ENCODE assay signal across 19 cellular contexts in the genomic region with DNA sequence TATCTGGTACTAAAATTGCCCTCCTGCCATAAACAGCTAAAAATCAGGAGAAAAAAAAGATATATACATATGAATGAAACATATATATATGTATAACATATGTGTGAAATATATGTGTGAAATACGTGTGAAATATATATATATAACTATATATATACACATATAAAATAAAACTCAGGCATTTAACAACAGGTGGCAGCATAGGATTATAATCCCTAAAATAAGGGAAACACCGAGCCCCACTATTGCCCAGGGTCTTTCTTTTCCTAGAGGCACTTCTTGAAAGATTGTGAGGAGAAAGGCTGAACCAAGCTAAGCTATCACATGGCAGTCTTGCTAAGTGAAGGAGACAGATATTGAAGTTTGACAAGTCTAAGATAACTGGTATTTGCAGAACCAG.
DNase-seq lines count a peak whose midpoint lies in the region; ATAC-seq and TF ChIP-seq lines count a peak whose summit lies in the region.
"Had no signal": no experiment of that assay in that cellular context is flagged by ENCODE, and none has a peak within 500 bp of the region (broad histone marks: within the 10 kb centered on the region; RNA-seq: fewer than 3 reads in every experiment).

No MANE protein-coding gene starts in this region.

- no peak overlapping the region for H3K56ac ChIP-seq in IMR-90 (ENCODE audit: extremely low read depth, insufficient read depth, low read length)

- in situ Hi-C loops in IMR-90 (cut with MboI; ENCODE audit: low sequenced_read_pairs), result no loop called here

- no peak overlapping the region for H3K4me3 ChIP-seq in IMR-90 (ENCODE audit: insufficient read depth, low read depth, low read length)
- H3K4me3 ChIP-seq: mucosa of descending colon, tibial artery had no signal

- no peak overlapping the region for H4K5ac ChIP-seq in IMR-90 (ENCODE audit: low read depth, low read length)

- CTCF ChIA-PET in IMR-90 (lab: Yijun Ruan, JAX), result interaction anchor here (0.8 kb wide), 1 partner anchor 501 kb away, joined by 3 read pairs; no protein-coding TSS in a partner anchor

- H3K27ac ChIP-seq in IMR-90 (ENCODE audit: insufficient read depth, low read length), result no peak overlapping the region
- H3K27ac ChIP-seq: KMS-11, tibial artery had no signal

- H2AFZ ChIP-seq in IMR-90 (replicated peaks; ENCODE audit: low read length, poor library complexity), result no peak overlapping the region

- no peak overlapping the region for H2BK5ac ChIP-seq in IMR-90 (ENCODE audit: low read depth, low read length, poor library complexity, severe bottlenecking)

- intact Hi-C loops in IMR-90 (cut with micrococcal nuclease), result no loop called here

- POLR2A ChIA-PET in IMR-90 (lab: Charles Lee; ENCODE audit: unreplicated experiment), result no interaction called here

- no peak overlapping the region for H3K4me2 ChIP-seq in IMR-90 (ENCODE audit: low read depth, low read length)
- H3K4me2 ChIP-seq: KMS-11 had no signal

- BruUV-seq in IMR-90 (replicated peaks; lab: Mats Ljungman, UMichigan), result no TSS peak

- H3K9me3 ChIP-seq in IMR-90 (ENCODE audit: control insufficient read depth, insufficient read depth, low read length), result no peaks in the 10 kb centered on the region
- H3K9me3 ChIP-seq: Caco-2, mucosa of descending colon had no signal

- no peak overlapping the region for H2BK120ac ChIP-seq in IMR-90 (ENCODE audit: low read depth, low read length)

- H2BK20ac ChIP-seq in IMR-90 (ENCODE audit: low read depth, low read length), result no peak overlapping the region

- whole genome bisulfite sequencing in IMR-90 (ENCODE audit: extremely low coverage in 2 of 2, insufficient read length in 1 of 2), 2 experiments, result no CpG with 5 or more reads among the region's 2 CpGs

- H2AK9ac ChIP-seq in IMR-90 (replicated peaks; ENCODE audit: low read depth, low read length, poor library complexity), result no peak overlapping the region

- no peak overlapping the region for H3K4ac ChIP-seq in IMR-90 (ENCODE audit: low read depth, low read length)

- 0 out of 2 replicates have a peak, but pooled peaks have one; percentile 5 for TF ChIP-seq CTCF in IMR-90 (conservative IDR thresholded peaks at IDR 0.05; ENCODE audit: low read depth, low read length)

- no peak overlapping the region for H4K8ac ChIP-seq in IMR-90 (ENCODE audit: low read depth in 2 of 2, low read length in 2 of 2)

- dilution Hi-C loops in IMR-90 (cut with HindIII; ENCODE audit: low sequenced_read_pairs, unreplicated experiment), result no loop called here

- TF ChIP-seq RAD21 in IMR-90 (IDR thresholded peaks at IDR 0.05; ENCODE audit: low read length), result peak; percentile 16; the same call in 1 of the 2 replicates

- no peaks in the 10 kb centered on the region for H3K4me1 ChIP-seq in IMR-90 (ENCODE audit: control insufficient read depth, insufficient read depth, low read length)
- H3K4me1 ChIP-seq: Caco-2, tibial artery had no signal

- DNase-seq in NCI-H1694 treated with DMSO at 0.1 percent for 48 hours (lab: John Stamatoyannopoulos, UW), result peak; percentile 11
- DNase-seq in NCI-H1694 (lab: John Stamatoyannopoulos, UW), result no peak
- DNase-seq in IMR-90, result no peak
- DNase-seq in RKO (ENCODE audit: low spot score), result peak; percentile 4
- DNase-seq in midbrain (lab: John Stamatoyannopoulos, UW), result peak; percentile 5
- DNase-seq in NCI-H510A treated with DMSO at 0.1 percent for 48 hours (lab: John Stamatoyannopoulos, UW), result no peak
- DNase-seq: ACHN; activated CD4-positive, alpha-beta T cell treated with anti-CD3 and anti-CD28 coated beads, Interleukin-2, amount 50 U/mL, for 4 hours; activated T-cell treated with anti-CD3 and anti-CD28 coated beads, Interleukin-2, amount 50 U/mL, for 72 hours; Caco-2; kidney glomerular epithelial cell; mucosa of descending colon; NCI-H187 treated with DMSO at 0.1 percent for 48 hours; NK-92 treated with Interleukin-12 subunit alpha and Interleukin-12 subunit beta, amount 100 ng/mL, for 24 hours; stimulated activated CD4-positive, alpha-beta T cell treated with anti-CD3 and anti-CD28 coated beads, Interleukin-4, amount 100 ng/mL, for 24 hours; tibial artery had no signal

- H3K36me3 ChIP-seq in IMR-90 (ENCODE audit: control insufficient read depth, insufficient read depth, low read length), result no peaks in the 10 kb centered on the region

- no peak overlapping the region for H3K18ac ChIP-seq in IMR-90 (ENCODE audit: low read depth, low read length)

- H3K23ac ChIP-seq in IMR-90 (ENCODE audit: low read depth, low read length), result no peak overlapping the region

- no peaks in the 10 kb centered on the region for H3K79me1 ChIP-seq in IMR-90 (ENCODE audit: low read depth in 1 of 2, low read length in 2 of 2)

- no peak overlapping the region for H4K91ac ChIP-seq in IMR-90 (ENCODE audit: insufficient read depth, low read depth, low read length)

- no peak for TF ChIP-seq POLR2A in IMR-90 (IDR thresholded peaks at IDR 0.05; ENCODE audit: low read depth, low read length)

- H3K27me3 ChIP-seq in IMR-90 (ENCODE audit: control insufficient read depth, insufficient read depth, low read length), result no peaks in the 10 kb centered on the region; the same call in 1 of the 2 replicates
- H3K27me3 ChIP-seq: tibial artery had no signal

- no peak overlapping the region for H3K9ac ChIP-seq in IMR-90 (ENCODE audit: low read depth, low read length)
- H3K9ac ChIP-seq: KMS-11 had no signal

- H2BK15ac ChIP-seq in IMR-90 (ENCODE audit: low read depth, low read length), result no peak overlapping the region

- H2AK5ac ChIP-seq in IMR-90 (ENCODE audit: low read depth, low read length), result no peak overlapping the region

- H3K14ac ChIP-seq in IMR-90 (replicated peaks; ENCODE audit: low read depth, low read length), result no peak overlapping the region

- H3K9me1 ChIP-seq in IMR-90 (ENCODE audit: insufficient read depth, low read length), result no peaks in the 10 kb centered on the region

- H4K20me1 ChIP-seq in IMR-90 (ENCODE audit: insufficient read depth, low read length), result no peaks in the 10 kb centered on the region

- ATAC-seq in IMR-90 (ENCODE audit: low read depth) (no peak), GM19324 (IDR thresholded peaks at IDR 0.05; ENCODE audit: low FRiP score, unreplicated experiment) (no peak), HG02870 (IDR thresholded peaks at IDR 0.05; ENCODE audit: unreplicated experiment) (no peak)
- ATAC-seq: activated T-cell treated with anti-CD3 and anti-CD28 coated beads, Interleukin-2, amount 50 U/mL, for 72 hours; mucosa of descending colon had no signal

TF ChIP-seq in IMR-90, 13 proteins besides CTCF, POLR2A, EP300 and RAD21:
- TF ChIP-seq ELK1 (IDR thresholded peaks at IDR 0.05; ENCODE audit: borderline replicate concordance, low read depth, low read length) (no peak), NFE2L2 (IDR thresholded peaks at IDR 0.05; ENCODE audit: low read depth, low read length) (no peak), SMC3 (IDR thresholded peaks at IDR 0.05; ENCODE audit: low read depth, low read length) (no peak), RCOR1 (IDR thresholded peaks at IDR 0.05; ENCODE audit: insufficient replicate concordance, low read length) (no peak), BHLHE40 (IDR thresholded peaks at IDR 0.05; ENCODE audit: low read depth, low read length) (no peak), MAFK (IDR thresholded peaks at IDR 0.05; ENCODE audit: low read depth, low read length) (no peak), FOS (IDR thresholded peaks at IDR 0.05; ENCODE audit: low read depth, low read length) (no peak)

Comparison
In these comparisons a context has a peak if more than half of its experiments do, and no peak if none do; other contexts are left out.
1. DNase-seq: peak in NCI-H1694 treated with DMSO at 0.1 percent for 48 hours (single experiment), RKO (single experiment) and midbrain (single experiment); none in NCI-H1694 (single experiment), IMR-90 (single experiment) and NCI-H510A treated with DMSO at 0.1 percent for 48 hours (single experiment).